In genomic region chr2:38554973-38555595, GRCh38 we compare ENCODE assay signal across 9 cellular contexts. TPM values are rescaled to one million over a fixed set of nuclear protein-coding genes. Genes with fewer than 3 reads are reported as not detected.
DNase-seq lines count a peak whose midpoint lies in the region; ATAC-seq and TF ChIP-seq lines count a peak whose summit lies in the region.
"Had no signal": no experiment of that assay in that cellular context is flagged by ENCODE, and none has a peak within 500 bp of the region (broad histone marks: within the 10 kb centered on the region; RNA-seq: fewer than 3 reads in every experiment).

No MANE protein-coding gene starts in this region.

- H3K4me3 ChIP-seq in PC-3 (ENCODE audit: low read length): no peak overlapping the region

- CTCF ChIA-PET in PC-3 (lab: Charles Lee): no interaction called here

- H3K9me3 ChIP-seq in PC-3 (ENCODE audit: low read length): no peaks in the 10 kb centered on the region

- intact Hi-C loops in PC-3 (cut with micrococcal nuclease): no loop called here

- POLR2A ChIA-PET in activated naive CD8-positive, alpha-beta T cell treated with anti-CD3 and anti-CD28 coated beads, Interleukin-2, amount 10 ng/mL, durations not matched to agents 7 days and 5 days (lab: Charles Lee): interaction anchor here (0.6 kb wide), 1 partner anchor 98 kb away, joined by 3 read pairs; no protein-coding TSS in a partner anchor
- POLR2A ChIA-PET in PC-3 (lab: Charles Lee; ENCODE audit: unreplicated experiment): interaction anchor here (0.8 kb wide), 1 partner anchor 165 kb away, joined by 4 read pairs; no protein-coding TSS in a partner anchor

- no peak for DNase-seq in activated naive CD8-positive, alpha-beta T cell treated with anti-CD3 and anti-CD28 coated beads, Interleukin-2, amount 10 ng/mL, durations not matched to agents 7 days and 5 days
- DNase-seq in activated naive CD8-positive, alpha-beta T cell treated with anti-CD3 and anti-CD28 coated beads for 36 hours: no peak
- DNase-seq in PC-3 (peak; percentile 56), fibroblast of peridontal ligament (ENCODE audit: extremely low read depth) (peak; percentile 42), type B pancreatic cell (ENCODE audit: extremely low spot score, unreplicated experiment) (no peak), dedifferentiated amniotic fluid mesenchymal stem cell (ENCODE audit: extremely low spot score) (no peak), NCI-H446 (lab: John Stamatoyannopoulos, UW) (no peak)

- peak; percentile 26 for ATAC-seq in activated naive CD8-positive, alpha-beta T cell treated with anti-CD3 and anti-CD28 coated beads, Interleukin-2, amount 10 ng/mL, durations not matched to agents 7 days and 5 days (ENCODE audit: low read depth)
- ATAC-seq in PC-3 (peak; percentile 77), HG02623 (IDR thresholded peaks at IDR 0.05; ENCODE audit: unreplicated experiment) (no peak)
- ATAC-seq: activated naive CD4-positive, alpha-beta T cell treated with anti-CD3 and anti-CD28 coated beads, Interleukin-2, amount 50 U/mL, for 72 hours had no signal

- no TSS peak for BruUV-seq in PC-3 (replicated peaks; lab: Mats Ljungman, UMichigan)

- H3K4me3 Mint-ChIP-seq in activated naive CD8-positive, alpha-beta T cell treated with anti-CD3 and anti-CD28 coated beads, Interleukin-2, amount 10 ng/mL, durations not matched to agents 7 days and 5 days: no peak overlapping the region
- H3K4me3 Mint-ChIP-seq in activated naive CD8-positive, alpha-beta T cell treated with anti-CD3 and anti-CD28 coated beads for 36 hours: no peak overlapping the region
- no peak overlapping the region for H3K4me3 Mint-ChIP-seq in type B pancreatic cell

- no peaks in the 10 kb centered on the region for H3K4me1 ChIP-seq in PC-3 (ENCODE audit: insufficient read depth, low read length)

- no peak overlapping the region for H3K9ac ChIP-seq in PC-3 (ENCODE audit: low read length)

- peak; percentile 67 for TF ChIP-seq CTCF in PC-3 (conservative IDR thresholded peaks at IDR 0.05; ENCODE audit: low read depth, low read length)
- TF ChIP-seq CTCF in type B pancreatic cell (conservative IDR thresholded peaks at IDR 0.05): peak; percentile 69

- no peak overlapping the region for H3K27ac Mint-ChIP-seq in activated naive CD8-positive, alpha-beta T cell treated with anti-CD3 and anti-CD28 coated beads, Interleukin-2, amount 10 ng/mL, durations not matched to agents 7 days and 5 days
- no peak overlapping the region for H3K27ac Mint-ChIP-seq in activated naive CD8-positive, alpha-beta T cell treated with anti-CD3 and anti-CD28 coated beads for 36 hours
- H3K27ac Mint-ChIP-seq in type B pancreatic cell: no peak overlapping the region
- H3K27ac Mint-ChIP-seq: activated naive CD4-positive, alpha-beta T cell treated with anti-CD3 and anti-CD28 coated beads, Interleukin-2, amount 50 U/mL, for 72 hours had no signal

- H3K27me3 ChIP-seq in PC-3 (ENCODE audit: low read length): no peaks in the 10 kb centered on the region

- H3K9me2 ChIP-seq in PC-3 (replicated peaks; ENCODE audit: low read length): no peaks in the 10 kb centered on the region

- no peaks in the 10 kb centered on the region for H3K27me3 Mint-ChIP-seq in activated naive CD8-positive, alpha-beta T cell treated with anti-CD3 and anti-CD28 coated beads, Interleukin-2, amount 10 ng/mL, durations not matched to agents 7 days and 5 days
- no peaks in the 10 kb centered on the region for H3K27me3 Mint-ChIP-seq in activated naive CD8-positive, alpha-beta T cell treated with anti-CD3 and anti-CD28 coated beads for 36 hours
- H3K27me3 Mint-ChIP-seq in type B pancreatic cell: no peaks in the 10 kb centered on the region

- H2AFZ ChIP-seq in PC-3 (ENCODE audit: low read length): no peak overlapping the region

- H3K4me1 Mint-ChIP-seq in activated naive CD8-positive, alpha-beta T cell treated with anti-CD3 and anti-CD28 coated beads, Interleukin-2, amount 10 ng/mL, durations not matched to agents 7 days and 5 days: no peaks in the 10 kb centered on the region
- peaks cover 11% of the 10 kb centered on the region for H3K4me1 Mint-ChIP-seq in activated naive CD8-positive, alpha-beta T cell treated with anti-CD3 and anti-CD28 coated beads for 36 hours
- peaks cover 4% of the 10 kb centered on the region for H3K4me1 Mint-ChIP-seq in type B pancreatic cell (ENCODE audit: unreplicated experiment)

- peaks cover 5% of the 10 kb centered on the region for H3K36me3 Mint-ChIP-seq in activated naive CD8-positive, alpha-beta T cell treated with anti-CD3 and anti-CD28 coated beads, Interleukin-2, amount 10 ng/mL, durations not matched to agents 7 days and 5 days
- H3K36me3 Mint-ChIP-seq in activated naive CD8-positive, alpha-beta T cell treated with anti-CD3 and anti-CD28 coated beads for 36 hours: peaks cover 6% of the 10 kb centered on the region
- H3K36me3 Mint-ChIP-seq in type B pancreatic cell: peaks cover 22% of the 10 kb centered on the region
- H3K36me3 Mint-ChIP-seq: activated naive CD4-positive, alpha-beta T cell treated with anti-CD3 and anti-CD28 coated beads, Interleukin-2, amount 50 U/mL, for 72 hours had no signal

- no peaks in the 10 kb centered on the region for H4K20me1 ChIP-seq in PC-3 (ENCODE audit: low read length)

- H3K9me3 Mint-ChIP-seq in activated naive CD8-positive, alpha-beta T cell treated with anti-CD3 and anti-CD28 coated beads, Interleukin-2, amount 10 ng/mL, durations not matched to agents 7 days and 5 days: no peaks in the 10 kb centered on the region
- H3K9me3 Mint-ChIP-seq in activated naive CD8-positive, alpha-beta T cell treated with anti-CD3 and anti-CD28 coated beads for 36 hours: no peaks in the 10 kb centered on the region
- H3K9me3 Mint-ChIP-seq in type B pancreatic cell: no peaks in the 10 kb centered on the region
- H3K9me3 Mint-ChIP-seq: activated naive CD4-positive, alpha-beta T cell treated with anti-CD3 and anti-CD28 coated beads, Interleukin-2, amount 50 U/mL, for 72 hours had no signal

- H3F3A ChIP-seq in PC-3 (ENCODE audit: low read length, unreplicated experiment): no peaks in the 10 kb centered on the region

- H3K4me2 ChIP-seq in PC-3 (ENCODE audit: low read length): no peak overlapping the region

- no peaks in the 10 kb centered on the region for H3K36me3 ChIP-seq in PC-3 (ENCODE audit: low read depth, low read length)

- no peak overlapping the region for H3K27ac ChIP-seq in PC-3 (ENCODE audit: low read length)

- no peaks in the 10 kb centered on the region for H3K79me2 ChIP-seq in PC-3 (ENCODE audit: low read length)

RNA-seq across cellular contexts. Expression of gene HNRNPLL, which starts 47.6 kb away (rescaled TPM):
- 10 to 100 TPM; 50.5 to 63.0 TPM for total RNA-seq in activated naive CD8-positive, alpha-beta T cell treated with anti-CD3 and anti-CD28 coated beads, Interleukin-2, amount 10 ng/mL, durations not matched to agents 7 days and 5 days
- 10 to 100 TPM; 50.6 to 52.2 TPM for total RNA-seq in activated naive CD8-positive, alpha-beta T cell treated with anti-CD3 and anti-CD28 coated beads for 36 hours
- total RNA-seq in PC-3 (2014; rRNA removed): 30.1 and 43.8 TPM in 2 replicates
- total RNA-seq in type B pancreatic cell (ENCODE audit: low replicate concordance): 49.4 and 72.3 TPM in 2 replicates

Comparison
In these comparisons a context has a peak if more than half of its experiments do, and no peak if none do; other contexts are left out.
1. DNase-seq: peak in PC-3 (single experiment) and fibroblast of peridontal ligament (single experiment); none in activated naive CD8-positive, alpha-beta T cell treated with anti-CD3 and anti-CD28 coated beads, Interleukin-2, amount 10 ng/mL, durations not matched to agents 7 days and 5 days (single experiment), activated naive CD8-positive, alpha-beta T cell treated with anti-CD3 and anti-CD28 coated beads for 36 hours (single experiment), type B pancreatic cell (single experiment), dedifferentiated amniotic fluid mesenchymal stem cell (single experiment) and NCI-H446 (0 of 2).